In the genomic region with DNA sequence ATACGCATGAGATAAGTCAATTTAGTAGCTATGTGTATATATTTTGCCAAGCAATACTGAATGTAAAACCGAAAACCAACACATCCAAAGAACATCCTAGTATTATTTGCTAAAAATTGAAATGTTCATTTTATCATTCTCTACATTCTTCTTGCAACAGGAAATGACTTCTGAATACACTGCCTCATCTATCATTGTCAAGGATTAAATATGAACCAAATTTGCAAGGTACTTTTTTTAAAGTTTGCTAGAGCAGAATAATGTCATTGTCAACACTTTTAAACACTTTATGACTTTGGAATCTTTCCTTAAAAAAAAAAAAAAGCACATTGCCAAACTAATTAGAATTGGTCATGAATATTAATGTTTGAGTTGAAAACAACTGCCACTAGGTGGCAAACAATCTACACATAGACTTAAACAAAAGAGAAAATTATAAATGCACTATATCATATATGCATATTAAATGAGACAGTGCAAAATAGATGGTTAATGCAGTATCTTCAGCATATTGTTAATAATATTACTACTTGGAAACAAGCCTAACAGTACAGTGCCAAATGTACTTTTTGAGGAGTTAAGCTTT, we compare ENCODE assay signal across 10 cellular contexts. TPM values are rescaled to one million over a fixed set of nuclear protein-coding genes. Genes with fewer than 3 reads are reported as not detected.
DNase-seq lines count a peak whose midpoint lies in the region; ATAC-seq, FAIRE-seq and TF ChIP-seq lines count a peak whose summit lies in the region.
"Had no signal": no experiment of that assay in that cellular context is flagged by ENCODE, and none has a peak within 500 bp of the region (broad histone marks: within the 10 kb centered on the region; RNA-seq: fewer than 3 reads in every experiment).

No MANE protein-coding gene starts in this region.

- H3K18ac ChIP-seq in IMR-90 (ENCODE audit: low read depth, low read length) (no peak overlapping the region), mesendoderm (ENCODE audit: low read length) (no peak overlapping the region)

- H3K9me3 ChIP-seq in IMR-90 (ENCODE audit: control insufficient read depth, insufficient read depth, low read length) (no peaks in the 10 kb centered on the region), K562 (replicated peaks; ENCODE audit: control insufficient read depth, insufficient read depth, low read depth, low read length) (no peaks in the 10 kb centered on the region), HAP-1 (no peaks in the 10 kb centered on the region)

- H3K4me3 ChIP-seq in IMR-90 (ENCODE audit: insufficient read depth, low read depth, low read length) (no peak overlapping the region), K562 (no peak overlapping the region), mesendoderm (ENCODE audit: low read length) (no peak overlapping the region), HAP-1 (no peak overlapping the region)

- no peaks in the 10 kb centered on the region for H4K20me1 ChIP-seq in IMR-90 (ENCODE audit: insufficient read depth, low read length)
- no peaks in the 10 kb centered on the region for H4K20me1 ChIP-seq in K562 (replicated peaks; ENCODE audit: control insufficient read depth, insufficient read depth, low read length)

- no peaks in the 10 kb centered on the region for H3K36me3 Mint-ChIP-seq in Calu3 (ENCODE audit: insufficient read depth, unreplicated experiment)

- dilution Hi-C loops in IMR-90 (cut with HindIII; ENCODE audit: low sequenced_read_pairs, unreplicated experiment): no loop called here

- POLR2A ChIA-PET in IMR-90 (lab: Charles Lee; ENCODE audit: unreplicated experiment) (no interaction called here), K562 (lab: Yijun Ruan, JAX) (no interaction called here)

- H2BK15ac ChIP-seq in IMR-90 (ENCODE audit: low read depth, low read length) (no peak overlapping the region), mesendoderm (replicated peaks; ENCODE audit: low read depth) (no peak overlapping the region)

- H3K27me3 ChIP-seq in IMR-90 (ENCODE audit: control insufficient read depth, insufficient read depth, low read length) (no peaks in the 10 kb centered on the region), K562 (ENCODE audit: control insufficient read depth in 2 of 2, insufficient read depth in 2 of 2, low read length in 2 of 2) (no peaks in the 10 kb centered on the region; a peak in 1 of 5 replicates), mesendoderm (ENCODE audit: insufficient read depth, low read length, poor library complexity) (no peaks in the 10 kb centered on the region), HAP-1 (ENCODE audit: low read depth) (no peaks in the 10 kb centered on the region)

- H2BK20ac ChIP-seq in IMR-90 (ENCODE audit: low read depth, low read length): no peak overlapping the region

- no peak overlapping the region for H4K5ac ChIP-seq in IMR-90 (ENCODE audit: low read depth, low read length)
- no peak overlapping the region for H4K5ac ChIP-seq in mesendoderm (ENCODE audit: low read length)

- TF ChIP-seq POLR2A in IMR-90 (IDR thresholded peaks at IDR 0.05; ENCODE audit: low read depth, low read length): no peak
- no peak for TF ChIP-seq POLR2A in K562 (conservative IDR thresholded peaks at IDR 0.05)

- H2AFZ ChIP-seq in IMR-90 (replicated peaks; ENCODE audit: low read length, poor library complexity) (no peak overlapping the region), K562 (ENCODE audit: low read depth, low read length) (no peak overlapping the region)

- no CpG with 5 or more reads among the region's 2 CpGs for WGBS in IMR-90 (ENCODE audit: extremely low coverage in 2 of 2, insufficient read length in 1 of 2), 2 experiments
- WGBS in K562 (ENCODE audit: insufficient coverage, low coverage, missing lambda C conversion rate): 57% methylated on average over 2 of the region's 2 CpGs
- no CpG with 5 or more reads among the region's 2 CpGs for WGBS in mesendoderm (ENCODE audit: extremely low coverage, insufficient coverage, low lambda C conversion rate)

- FAIRE-seq in K562 (lab: Jason Lieb, UNC): no peak

- H3K9me3 Mint-ChIP-seq in Calu3 (ENCODE audit: low read depth, unreplicated experiment): no peaks in the 10 kb centered on the region
- H3K9me3 Mint-ChIP-seq: activated T-cell treated with anti-CD3 and anti-CD28 coated beads, Interleukin-2, amount 50 U/mL, for 4 hours had no signal

- DNase-seq in Calu3 (no peak), IMR-90 (peak; percentile 51), K562 (ENCODE audit: extremely low read depth in 1 of 4, low spot score in 3 of 4) (peak in 2 of 4 experiments; percentile 13 to 46), mesendoderm (peak; percentile 8), HAP-1 (ENCODE audit: low spot score in 2 of 2) (no peak)
- DNase-seq in stimulated activated CD4-positive, alpha-beta T cell treated with anti-CD3 and anti-CD28 coated beads, Interleukin-2, amount 100 ng/mL, for 48 hours: no peak
- DNase-seq: activated T-cell treated with anti-CD3 and anti-CD28 coated beads, Interleukin-2, amount 50 U/mL, for 4 hours; NCI-H2029 had no signal

- H3K27ac Mint-ChIP-seq in Calu3 (ENCODE audit: unreplicated experiment): no peak overlapping the region

- CTCF ChIA-PET in Calu3 (lab: Charles Lee): no interaction called here
- CTCF ChIA-PET in IMR-90 (lab: Yijun Ruan, JAX): interaction anchor here (1.0 to 1.5 kb wide), 2 partner anchors 58 to 127 kb away, joined by 3 to 4 read pairs; no protein-coding TSS in a partner anchor
- CTCF ChIA-PET in K562 (lab: Yijun Ruan, JAX; ENCODE audit: low intra/inter-chr PET ratio): interaction anchor here (0.6 to 2.7 kb wide), 4 partner anchors 43 to 950 kb away, joined by 3 to 10 read pairs (median 4); no protein-coding TSS in a partner anchor

- H3K36me3 ChIP-seq in IMR-90 (ENCODE audit: control insufficient read depth, insufficient read depth, low read length) (no peaks in the 10 kb centered on the region), K562 (ENCODE audit: control insufficient read depth, insufficient read depth, low read length) (no peaks in the 10 kb centered on the region), mesendoderm (ENCODE audit: control insufficient read depth, insufficient read depth, low read length) (no peaks in the 10 kb centered on the region), HAP-1 (replicated peaks) (no peaks in the 10 kb centered on the region)

- no peak overlapping the region for H3K14ac ChIP-seq in IMR-90 (replicated peaks; ENCODE audit: low read depth, low read length)

- H3K27ac ChIP-seq in IMR-90 (ENCODE audit: insufficient read depth, low read length) (no peak overlapping the region), K562 (ENCODE audit: extremely low read depth, low read depth, low read length) (no peak overlapping the region), mesendoderm (ENCODE audit: low read depth, low read length) (no peak overlapping the region)

- peak; percentile 32 for TF ChIP-seq CTCF in Calu3 (IDR thresholded peaks at IDR 0.05; ENCODE audit: unreplicated experiment)
- TF ChIP-seq CTCF in IMR-90 (conservative IDR thresholded peaks at IDR 0.05; ENCODE audit: low read depth, low read length): peak; percentile 51
- peak in 2 of 3 experiments; percentile 40 to 67; a peak in 3 of 6 replicates for TF ChIP-seq CTCF in K562 (IDR thresholded peaks at IDR 0.05 in 2 of 3, conservative IDR thresholded peaks at IDR 0.05 in 1 of 3; ENCODE audit: insufficient read depth in 2 of 3, low read depth in 1 of 3, low read length in 3 of 3)

- BruUV-seq in Calu3 (replicated peaks; lab: Mats Ljungman, UMichigan): no TSS peak
- BruUV-seq in IMR-90 (replicated peaks; lab: Mats Ljungman, UMichigan): no TSS peak
- no TSS peak for BruUV-seq in K562 (replicated peaks; lab: Mats Ljungman, UMichigan)

- peaks cover 10% of the 10 kb centered on the region for H3K4me1 Mint-ChIP-seq in Calu3 (ENCODE audit: low read depth, unreplicated experiment)

- H3K4me3 Mint-ChIP-seq in Calu3 (ENCODE audit: low read depth, unreplicated experiment): no peak overlapping the region
- H3K4me3 Mint-ChIP-seq: activated T-cell treated with anti-CD3 and anti-CD28 coated beads, Interleukin-2, amount 50 U/mL, for 4 hours had no signal

- no peak for TF ChIP-seq EP300 in K562 (IDR thresholded peaks at IDR 0.05; ENCODE audit: low read length)

- H3K4ac ChIP-seq in IMR-90 (ENCODE audit: low read depth, low read length): no peak overlapping the region
- no peak overlapping the region for H3K4ac ChIP-seq in mesendoderm (ENCODE audit: low read depth, low read length)

- H3K79me2 ChIP-seq in K562 (ENCODE audit: control insufficient read depth, insufficient read depth, low read length) (no peaks in the 10 kb centered on the region), mesendoderm (ENCODE audit: control insufficient read depth, insufficient read depth, low read length) (no peaks in the 10 kb centered on the region)

- H4K8ac ChIP-seq in IMR-90 (ENCODE audit: low read depth in 2 of 2, low read length in 2 of 2) (no peak overlapping the region), mesendoderm (ENCODE audit: low read depth, low read length) (no peak overlapping the region)

- no peak overlapping the region for H3K56ac ChIP-seq in IMR-90 (ENCODE audit: extremely low read depth, insufficient read depth, low read length)
- no peak overlapping the region for H3K56ac ChIP-seq in mesendoderm (ENCODE audit: low read length)

- intact Hi-C loops in Calu3 (cut with micrococcal nuclease; ENCODE audit: unreplicated experiment): loop anchor here (1.0 kb wide), 2 partner anchors 42 to 128 kb away; no protein-coding TSS in a partner anchor
- intact Hi-C loops in IMR-90 (cut with micrococcal nuclease): loop anchor here (1.0 to 10.0 kb wide), 3 partner anchors 87 to 299 kb away; no protein-coding TSS in a partner anchor
- intact Hi-C loops in K562 (cut with micrococcal nuclease): loop anchor here (1.0 to 2.0 kb wide), 3 partner anchors 43 to 128 kb away; no protein-coding TSS in a partner anchor

- no peak overlapping the region for H3K9ac ChIP-seq in IMR-90 (ENCODE audit: low read depth, low read length)
- no peak overlapping the region for H3K9ac ChIP-seq in K562 (ENCODE audit: insufficient read depth in 1 of 2, low read depth in 2 of 2, low read length in 2 of 2)
- no peak overlapping the region for H3K9ac ChIP-seq in mesendoderm (ENCODE audit: low read length)

- ATAC-seq in IMR-90 (ENCODE audit: low read depth) (no peak), K562 (0 out of 3 replicates have a peak, but pooled peaks have one; percentile 44), HG03565 (IDR thresholded peaks at IDR 0.05; ENCODE audit: unreplicated experiment) (no peak), HG03159 (IDR thresholded peaks at IDR 0.05; ENCODE audit: unreplicated experiment) (no peak)
- ATAC-seq: activated T-cell treated with anti-CD3 and anti-CD28 coated beads, Interleukin-2, amount 50 U/mL, for 4 hours had no signal

- no peak overlapping the region for H2AK9ac ChIP-seq in IMR-90 (replicated peaks; ENCODE audit: low read depth, low read length, poor library complexity)

- H3K4me2 ChIP-seq in IMR-90 (ENCODE audit: low read depth, low read length): no peak overlapping the region
- H3K4me2 ChIP-seq in K562 (ENCODE audit: insufficient read depth, low read length): no peak overlapping the region
- H3K4me2 ChIP-seq in mesendoderm (ENCODE audit: low read length): no peak overlapping the region

- no peak overlapping the region for H4K91ac ChIP-seq in IMR-90 (ENCODE audit: insufficient read depth, low read depth, low read length)

- no peak overlapping the region for H2AK5ac ChIP-seq in IMR-90 (ENCODE audit: low read depth, low read length)
- H2AK5ac ChIP-seq in mesendoderm (ENCODE audit: low read length): no peak overlapping the region

- no peaks in the 10 kb centered on the region for H3K27me3 Mint-ChIP-seq in Calu3 (ENCODE audit: unreplicated experiment)

- H3K9me1 ChIP-seq in IMR-90 (ENCODE audit: insufficient read depth, low read length) (peaks cover 7% of the 10 kb centered on the region), K562 (ENCODE audit: control insufficient read depth, insufficient read depth, low read length) (no peaks in the 10 kb centered on the region)

- TF ChIP-seq RAD21 in IMR-90 (IDR thresholded peaks at IDR 0.05; ENCODE audit: low read length) (peak; percentile 51), K562 (CRISPR knock-in tag; conservative IDR thresholded peaks at IDR 0.05 in 1 of 2, IDR thresholded peaks at IDR 0.05 in 1 of 2) (peak; percentile 36 to 66; a peak in 3 of 4 replicates)

- H3K79me1 ChIP-seq in IMR-90 (ENCODE audit: low read depth in 1 of 2, low read length in 2 of 2): no peaks in the 10 kb centered on the region
- no peaks in the 10 kb centered on the region for H3K79me1 ChIP-seq in mesendoderm (ENCODE audit: low read length)

- in situ Hi-C loops in IMR-90 (cut with MboI; ENCODE audit: low sequenced_read_pairs): no loop called here
- in situ Hi-C loops in K562 (cut with MboI): no loop called here
- in situ Hi-C loops in HAP-1 (cut with MboI; ENCODE audit: low sequenced_read_pairs): no loop called here

- H3K4me1 ChIP-seq in IMR-90 (ENCODE audit: control insufficient read depth, insufficient read depth, low read length): peaks cover 3% of the 10 kb centered on the region
- peaks cover 0 to 4% of the 10 kb centered on the region in 2 experiments; a peak in 1 of 5 replicates for H3K4me1 ChIP-seq in K562 (replicated peaks in 1 of 2; ENCODE audit: control insufficient read depth in 2 of 2, insufficient read depth in 2 of 2, low read length in 2 of 2)
- no peaks in the 10 kb centered on the region for H3K4me1 ChIP-seq in mesendoderm (ENCODE audit: control insufficient read depth, low read depth, low read length)
- H3K4me1 ChIP-seq in HAP-1: no peaks in the 10 kb centered on the region

- H2BK120ac ChIP-seq in IMR-90 (ENCODE audit: low read depth, low read length) (no peak overlapping the region), mesendoderm (ENCODE audit: low read depth, low read length) (no peak overlapping the region)

- H3K23ac ChIP-seq in IMR-90 (ENCODE audit: low read depth, low read length) (no peak overlapping the region), mesendoderm (ENCODE audit: low read length) (no peak overlapping the region)

- H2BK5ac ChIP-seq in IMR-90 (ENCODE audit: low read depth, low read length, poor library complexity, severe bottlenecking): no peak overlapping the region
- H2BK5ac ChIP-seq in mesendoderm (ENCODE audit: low read length): no peak overlapping the region

RNA-seq across cellular contexts. Expression of gene TMEM244, which starts 32.5 kb away (rescaled TPM):
- not detected in 2 replicates for total RNA-seq in Calu3 (2022)
- 0.28 and 0.36 TPM in 2 replicates for total RNA-seq in IMR-90 (2012; rRNA removed)
- polyA plus RNA-seq in IMR-90 (2012; rRNA removed): 0.21 TPM in 1 of 2 replicates, not detected in the other
- not detected in 2 replicates for polyA plus RNA-seq in IMR-90 (2012; cell fraction: cytosol; rRNA removed)
- polyA plus RNA-seq in IMR-90 (2012; cell fraction: nucleus; rRNA removed; ENCODE audit: low replicate concordance): 0.22 TPM in 1 of 2 replicates, not detected in the other
- not detected in 2 replicates for total RNA-seq in K562 (2011; cell fraction: chromatin; rRNA removed; ENCODE audit: low replicate concordance)
- not detected in 2 replicates for total RNA-seq in K562 (2011; cell fraction: nucleolus; rRNA removed)
- total RNA-seq in K562 (2011; cell fraction: nucleoplasm; rRNA removed): not detected in 2 replicates
- not detected in 2 replicates for total RNA-seq in K562 (2014; rRNA removed)
- not detected in 2 replicates for total RNA-seq in K562 (2014; rRNA removed; fragmentation: Illumina TruSeq; extraction: Trizol)
- total RNA-seq in K562 (2015; rRNA removed; fragmentation: Illumina TruSeq; extraction: Trizol): not detected in 2 replicates
- total RNA-seq in K562 (2021): not detected in 2 replicates
- polyA plus RNA-seq in K562 (2011; rRNA removed): not detected in 2 replicates
- polyA plus RNA-seq in K562 (2011; cell fraction: cytosol; rRNA removed): not detected in 2 replicates
- polyA plus RNA-seq in K562 (2011; cell fraction: nucleus; rRNA removed): not detected in 2 replicates
- polyA plus RNA-seq in K562 (2012): not detected in 2 replicates
- not detected in 2 replicates for polyA plus RNA-seq in K562 (2014; fragmentation: Illumina TruSeq; extraction: Trizol)
- not detected for polyA plus RNA-seq in K562 (2014; fragmentation: Nextera tagmentation; extraction: Ambion mirVana)
- not detected in 2 replicates for polyA plus RNA-seq in K562 (2014; rRNA removed)
- not detected in 2 replicates for polyA minus RNA-seq in K562 (2011; rRNA and poly(A)+ RNA removed)
- not detected in 2 replicates for polyA minus RNA-seq in K562 (2011; cell fraction: cytosol; rRNA and poly(A)+ RNA removed)
- polyA minus RNA-seq in K562 (2011; cell fraction: nucleus; rRNA and poly(A)+ RNA removed): not detected in 2 replicates
- not detected for polyA plus RNA-seq in mesendoderm (2013, experiment 1 of 2)
- not detected for polyA plus RNA-seq in mesendoderm (2013, experiment 2 of 2)
- total RNA-seq: activated T-cell treated with anti-CD3 and anti-CD28 coated beads, Interleukin-2, amount 50 U/mL, for 4 hours had no signal

Comparison
In these comparisons a context has a peak if more than half of its experiments do, and no peak if none do; other contexts are left out.
1. DNase-seq: peak in IMR-90 (single experiment) and mesendoderm (single experiment); none in Calu3 (single experiment), HAP-1 (0 of 2) and stimulated activated CD4-positive, alpha-beta T cell treated with anti-CD3 and anti-CD28 coated beads, Interleukin-2, amount 100 ng/mL, for 48 hours (0 of 2).
2. Peak in every context shown above with its lines, with median percentiles within 50 percentile points of each other: CTCF ChIP-seq.